Comparison of ENCODE assay signal across 21 cellular contexts in the genomic region with DNA sequence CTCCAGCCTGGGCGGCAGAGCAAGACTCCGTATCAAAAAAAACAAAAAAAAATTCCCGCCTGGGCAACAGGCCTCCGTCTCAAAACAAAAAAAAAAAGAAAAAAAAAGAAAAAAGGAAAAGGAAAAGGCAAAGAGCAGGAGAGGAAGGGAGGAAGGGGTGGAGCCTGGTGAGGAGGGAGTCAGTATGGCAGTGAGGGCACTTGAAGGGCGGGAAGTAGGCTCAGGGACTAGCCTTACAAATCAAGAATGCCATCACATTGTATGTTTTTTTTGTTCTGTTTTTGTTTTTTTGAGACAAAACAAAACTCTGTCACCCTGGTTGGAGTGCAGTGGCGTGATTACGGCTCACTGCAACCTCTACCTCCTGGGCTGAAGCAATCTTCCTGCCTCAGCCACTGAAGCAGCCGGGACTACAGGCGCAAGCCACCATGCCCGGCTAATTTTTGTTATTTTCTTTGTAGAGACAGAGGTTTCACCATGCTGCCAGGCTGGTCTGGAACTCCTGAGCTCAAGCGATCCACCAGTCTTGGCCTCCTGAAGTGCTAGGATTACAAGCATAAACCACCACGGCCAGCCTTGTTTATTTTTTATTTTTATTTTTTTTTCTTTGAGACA. TPM values are rescaled to one million over a fixed set of nuclear protein-coding genes. Genes with fewer than 3 reads are reported as not detected.
DNase-seq lines count a peak whose midpoint lies in the region; TF ChIP-seq lines count a peak whose summit lies in the region.
"Had no signal": no experiment of that assay in that cellular context is flagged by ENCODE, and none has a peak within 500 bp of the region (broad histone marks: within the 10 kb centered on the region; RNA-seq: fewer than 3 reads in every experiment).

No MANE protein-coding gene starts in this region.

- H3K36me3 ChIP-seq in HEK293 (ENCODE audit: control insufficient read depth in 2 of 2, insufficient read depth in 1 of 2, low read length in 2 of 2) (no peaks in the 10 kb centered on the region), spleen (no peaks in the 10 kb centered on the region), adrenal gland (replicated peaks in 1 of 2) (no peaks in the 10 kb centered on the region)
- H3K36me3 ChIP-seq: cardiac muscle cell had no signal

- H3K4me1 ChIP-seq in HEK293 (ENCODE audit: control insufficient read depth, insufficient read depth, low read length) (no peaks in the 10 kb centered on the region), spleen (peaks cover 0 to 21% (median 10%) of the 10 kb centered on the region in 6 donors), adrenal gland (replicated peaks in 1 of 2) (no peaks in the 10 kb centered on the region)
- H3K4me1 ChIP-seq: psoas muscle had no signal

- TF ChIP-seq POLR2A in spleen (IDR thresholded peaks at IDR 0.05) = no peak
- no peak for TF ChIP-seq POLR2A in adrenal gland (IDR thresholded peaks at IDR 0.05)

- H3K27ac ChIP-seq in HEK293 (ENCODE audit: extremely low read depth, low read depth, low read length) (no peak overlapping the region), spleen (peak overlapping the region in 5 of 8 donors; percentile 24 to 63 (median 54)), adrenal gland (no peak overlapping the region)
- H3K27ac ChIP-seq: cardiac muscle cell, psoas muscle, RWPE1 had no signal

- WGBS in spleen, 5 donors = 57 to 80% (median 64%) methylated on average over 12 of the region's 12 CpGs
- WGBS in adrenal gland, 4 donors = 64 to 75% (median 73%) methylated on average over 12 of the region's 12 CpGs

- CTCF ChIA-PET in HEK293 (lab: Yijun Ruan, JAX) = interaction anchor here (0.6 kb wide), 2 partner anchors 22 to 32 kb away, joined by 3 to 4 read pairs; no protein-coding TSS in a partner anchor

- intact Hi-C loops in spleen (cut with DNase I; ENCODE audit: low total_unique reads) (no loop called here), adrenal gland (cut with DNase I) (no loop called here)

- H3K4me3 ChIP-seq in HEK293 (ENCODE audit: low read depth, low read length) = no peak overlapping the region
- no peak overlapping the region for H3K4me3 ChIP-seq in spleen
- H3K4me3 ChIP-seq in adrenal gland = no peak overlapping the region
- H3K4me3 ChIP-seq: cardiac muscle cell, psoas muscle had no signal

- H3K27me3 ChIP-seq in spleen (replicated peaks in 1 of 7) = no peaks in the 10 kb centered on the region
- H3K27me3 ChIP-seq in adrenal gland = no peaks in the 10 kb centered on the region
- H3K27me3 ChIP-seq: cardiac muscle cell had no signal

- DNase-seq in cerebellar cortex (ENCODE audit: low spot score) (peak; percentile 37), kidney tubule cell (ENCODE audit: low spot score) (peak; percentile 37), spleen (peak; percentile 48), NCI-H2227 (lab: John Stamatoyannopoulos, UW; ENCODE audit: unreplicated experiment) (no peak), GM20000 (ENCODE audit: low spot score) (no peak), adrenal gland (no peak)
- DNase-seq: activated gamma-delta T cell treated with Interleukin-2 at 50 U/mL for 16 hours; amniotic stem cell; CD8-positive, alpha-beta memory T cell; effector CD4-positive, alpha-beta T cell; Kasumi-1; naive thymus-derived CD8-positive, alpha-beta T cell; NCI-H1092 treated with DMSO at 0.1 percent for 48 hours; NCI-H2107; NCI-H524 treated with DMSO at 0.1 percent for 48 hours; psoas muscle; stimulated activated CD4-positive, alpha-beta T cell treated with anti-CD3 and anti-CD28 coated beads, Interleukin-12 subunit alpha, Interleukin-12 subunit beta, amount 100 ng/mL, for 4 hours; SW 1271 had no signal

- H3K9me3 ChIP-seq in HEK293 (ENCODE audit: control insufficient read depth, insufficient read depth, low read depth, low read length) (no peaks in the 10 kb centered on the region), spleen (no peaks in the 10 kb centered on the region), adrenal gland (replicated peaks in 1 of 3) (no peaks in the 10 kb centered on the region)
- H3K9me3 ChIP-seq: psoas muscle had no signal

- POLR2A ChIA-PET in HEK293 (lab: Yijun Ruan, JAX) = no interaction called here

- TF ChIP-seq CTCF in HEK293 (tag by site-specific recombination; IDR thresholded peaks at IDR 0.05) = no peak
- no peak for TF ChIP-seq CTCF in spleen (IDR thresholded peaks at IDR 0.05 in 8 of 11, conservative IDR thresholded peaks at IDR 0.05 in 3 of 11)
- TF ChIP-seq CTCF in GM20000 (IDR thresholded peaks at IDR 0.05; ENCODE audit: extremely low read depth, missing control alignments) = no peak
- no peak for TF ChIP-seq CTCF in adrenal gland (IDR thresholded peaks at IDR 0.05)

TF ChIP-seq in HEK293, 187 proteins besides CTCF, POLR2A, EP300 and RAD21:
- TF ChIP-seq ZNF350 (tag by site-specific recombination; IDR thresholded peaks at IDR 0.05) = no peak
- TF ChIP-seq ZNF114 (tag by site-specific recombination; IDR thresholded peaks at IDR 0.05) = no peak
- TF ChIP-seq ZNF221 (tag by site-specific recombination; IDR thresholded peaks at IDR 0.05; ENCODE audit: borderline replicate concordance) = no peak
- no peak for TF ChIP-seq ZXDB (tag by site-specific recombination; IDR thresholded peaks at IDR 0.05)
- TF ChIP-seq, protein P1, sequence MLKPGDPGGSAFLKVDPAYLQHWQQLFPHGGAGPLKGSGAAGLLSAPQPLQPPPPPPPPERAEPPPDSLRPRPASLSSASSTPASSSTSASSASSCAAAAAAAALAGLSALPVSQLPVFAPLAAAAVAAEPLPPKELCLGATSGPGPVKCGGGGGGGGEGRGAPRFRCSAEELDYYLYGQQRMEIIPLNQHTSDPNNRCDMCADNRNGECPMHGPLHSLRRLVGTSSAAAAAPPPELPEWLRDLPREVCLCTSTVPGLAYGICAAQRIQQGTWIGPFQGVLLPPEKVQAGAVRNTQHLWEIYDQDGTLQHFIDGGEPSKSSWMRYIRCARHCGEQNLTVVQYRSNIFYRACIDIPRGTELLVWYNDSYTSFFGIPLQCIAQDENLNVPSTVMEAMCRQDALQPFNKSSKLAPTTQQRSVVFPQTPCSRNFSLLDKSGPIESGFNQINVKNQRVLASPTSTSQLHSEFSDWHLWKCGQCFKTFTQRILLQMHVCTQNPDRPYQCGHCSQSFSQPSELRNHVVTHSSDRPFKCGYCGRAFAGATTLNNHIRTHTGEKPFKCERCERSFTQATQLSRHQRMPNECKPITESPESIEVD (tag by site-specific recombination; IDR thresholded peaks at IDR 0.05) = no peak
- TF ChIP-seq, protein P2, sequence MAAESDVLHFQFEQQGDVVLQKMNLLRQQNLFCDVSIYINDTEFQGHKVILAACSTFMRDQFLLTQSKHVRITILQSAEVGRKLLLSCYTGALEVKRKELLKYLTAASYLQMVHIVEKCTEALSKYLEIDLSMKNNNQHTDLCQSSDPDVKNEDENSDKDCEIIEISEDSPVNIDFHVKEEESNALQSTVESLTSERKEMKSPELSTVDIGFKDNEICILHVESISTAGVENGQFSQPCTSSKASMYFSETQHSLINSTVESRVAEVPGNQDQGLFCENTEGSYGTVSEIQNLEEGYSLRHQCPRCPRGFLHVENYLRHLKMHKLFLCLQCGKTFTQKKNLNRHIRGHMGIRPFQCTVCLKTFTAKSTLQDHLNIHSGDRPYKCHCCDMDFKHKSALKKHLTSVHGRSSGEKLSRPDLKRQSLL (tag by site-specific recombination; IDR thresholded peaks at IDR 0.05) = no peak
- TF ChIP-seq ZNF600 (tag by site-specific recombination; IDR thresholded peaks at IDR 0.05) = peak; percentile 44; the same call in 1 of the 2 replicates
- TF ChIP-seq YY1 (tag by site-specific recombination; IDR thresholded peaks at IDR 0.05) = no peak
- TF ChIP-seq ZNF561 (tag by site-specific recombination; IDR thresholded peaks at IDR 0.05; ENCODE audit: borderline replicate concordance) = no peak

RNA-seq across cellular contexts. Expression of gene PIK3CB, which starts 10.4 kb away (rescaled TPM):
- total RNA-seq in spleen (10 to 100 TPM; 25.8 to 43.8 (median 37.9) TPM), adrenal gland (10 to 100 TPM; 12.0 to 26.0 (median 17.6) TPM)
- polyA plus RNA-seq in spleen (1 to 10 TPM; 4.6 to 9.1 (median 5.1) TPM), adrenal gland (10 to 100 TPM in 1 of 3 donors, 1 to 10 TPM in 2; 4.6 to 17.7 (median 7.5) TPM)

Comparison
In these comparisons a context has a peak if more than half of its experiments do, and no peak if none do; other contexts are left out.
1. H3K27ac ChIP-seq: peak in spleen (5 of 8); none in HEK293 (single experiment) and adrenal gland (0 of 5).
2. DNase-seq: peak in cerebellar cortex (single experiment), kidney tubule cell (single experiment) and spleen (single experiment); none in NCI-H2227 (single experiment), GM20000 (single experiment) and adrenal gland (0 of 7).